In the genomic region with DNA sequence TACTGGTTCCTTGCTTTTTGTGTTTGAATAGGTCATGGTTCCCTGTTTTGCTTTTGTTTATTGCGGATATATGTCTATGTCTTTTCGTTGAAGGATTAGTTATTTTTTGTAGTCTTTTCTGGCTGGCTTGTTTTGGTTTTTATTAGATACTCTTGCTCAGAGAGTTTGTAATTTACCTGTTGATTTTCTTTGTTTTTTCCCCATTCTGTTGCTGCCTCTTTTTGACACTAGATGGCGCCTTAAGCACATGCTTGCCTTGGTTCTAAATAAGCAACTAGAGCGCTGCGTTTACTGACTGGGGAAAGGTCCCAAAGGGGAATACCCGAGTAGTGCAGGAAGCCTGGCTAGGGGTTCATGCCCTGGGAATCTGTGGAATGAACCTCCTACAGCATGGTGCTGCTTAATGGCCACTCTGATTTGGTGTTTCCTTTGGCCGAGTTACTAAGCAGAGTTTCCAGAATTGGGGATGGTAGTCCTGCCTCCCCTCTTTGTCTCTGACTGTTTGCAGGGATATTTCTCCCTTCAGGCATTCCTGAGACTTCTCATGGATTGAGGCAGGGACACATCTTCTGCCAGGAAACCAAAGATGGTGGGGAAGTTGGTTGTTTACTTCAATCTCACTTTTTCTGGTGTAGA, we compare ENCODE assay signal across 1 cellular context.
TF ChIP-seq lines count a peak whose summit lies in the region.

No MANE protein-coding gene starts in this region.

TF ChIP-seq in K562, 482 proteins besides CTCF, POLR2A, EP300 and RAD21 (continued from another document and continues in another):
- TF ChIP-seq, protein P1, sequence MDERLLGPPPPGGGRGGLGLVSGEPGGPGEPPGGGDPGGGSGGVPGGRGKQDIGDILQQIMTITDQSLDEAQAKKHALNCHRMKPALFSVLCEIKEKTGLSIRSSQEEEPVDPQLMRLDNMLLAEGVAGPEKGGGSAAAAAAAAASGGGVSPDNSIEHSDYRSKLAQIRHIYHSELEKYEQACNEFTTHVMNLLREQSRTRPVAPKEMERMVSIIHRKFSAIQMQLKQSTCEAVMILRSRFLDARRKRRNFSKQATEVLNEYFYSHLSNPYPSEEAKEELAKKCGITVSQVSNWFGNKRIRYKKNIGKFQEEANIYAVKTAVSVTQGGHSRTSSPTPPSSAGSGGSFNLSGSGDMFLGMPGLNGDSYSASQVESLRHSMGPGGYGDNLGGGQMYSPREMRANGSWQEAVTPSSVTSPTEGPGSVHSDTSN (CRISPR knock-in tag; IDR thresholded peaks at IDR 0.05; ENCODE audit: low read depth), result no peak
- TF ChIP-seq, protein P1 (tag; conservative IDR thresholded peaks at IDR 0.05; ENCODE audit: low read depth), result no peak
- TF ChIP-seq, protein P2, sequence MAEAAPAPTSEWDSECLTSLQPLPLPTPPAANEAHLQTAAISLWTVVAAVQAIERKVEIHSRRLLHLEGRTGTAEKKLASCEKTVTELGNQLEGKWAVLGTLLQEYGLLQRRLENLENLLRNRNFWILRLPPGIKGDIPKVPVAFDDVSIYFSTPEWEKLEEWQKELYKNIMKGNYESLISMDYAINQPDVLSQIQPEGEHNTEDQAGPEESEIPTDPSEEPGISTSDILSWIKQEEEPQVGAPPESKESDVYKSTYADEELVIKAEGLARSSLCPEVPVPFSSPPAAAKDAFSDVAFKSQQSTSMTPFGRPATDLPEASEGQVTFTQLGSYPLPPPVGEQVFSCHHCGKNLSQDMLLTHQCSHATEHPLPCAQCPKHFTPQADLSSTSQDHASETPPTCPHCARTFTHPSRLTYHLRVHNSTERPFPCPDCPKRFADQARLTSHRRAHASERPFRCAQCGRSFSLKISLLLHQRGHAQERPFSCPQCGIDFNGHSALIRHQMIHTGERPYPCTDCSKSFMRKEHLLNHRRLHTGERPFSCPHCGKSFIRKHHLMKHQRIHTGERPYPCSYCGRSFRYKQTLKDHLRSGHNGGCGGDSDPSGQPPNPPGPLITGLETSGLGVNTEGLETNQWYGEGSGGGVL (CRISPR knock-in tag; IDR thresholded peaks at IDR 0.05), result no peak
- no peak for TF ChIP-seq ZNF143 (CRISPR knock-in tag; IDR thresholded peaks at IDR 0.05)
- TF ChIP-seq EZH2 (IDR thresholded peaks at IDR 0.05; ENCODE audit: borderline replicate concordance, low read depth, low read length), result no peak
- no peak for TF ChIP-seq YY1 (IDR thresholded peaks at IDR 0.05; ENCODE audit: borderline replicate concordance in 1 of 3, control insufficient read depth in 1 of 3, extremely low read depth in 1 of 3, insufficient read depth in 3 of 3, insufficient read length in 1 of 3, insufficient replicate concordance in 2 of 3, low read depth in 1 of 3, low read length in 2 of 3)
- no peak for TF ChIP-seq MXI1 (IDR thresholded peaks at IDR 0.05; ENCODE audit: low read depth, low read length)
- TF ChIP-seq MBD2 (IDR thresholded peaks at IDR 0.05; ENCODE audit: borderline replicate concordance, low read depth), result no peak
- TF ChIP-seq CCNT2 (IDR thresholded peaks at IDR 0.05; ENCODE audit: borderline replicate concordance, extremely low read depth, insufficient read length, low read depth, low read length), result no peak
- TF ChIP-seq, protein P3, sequence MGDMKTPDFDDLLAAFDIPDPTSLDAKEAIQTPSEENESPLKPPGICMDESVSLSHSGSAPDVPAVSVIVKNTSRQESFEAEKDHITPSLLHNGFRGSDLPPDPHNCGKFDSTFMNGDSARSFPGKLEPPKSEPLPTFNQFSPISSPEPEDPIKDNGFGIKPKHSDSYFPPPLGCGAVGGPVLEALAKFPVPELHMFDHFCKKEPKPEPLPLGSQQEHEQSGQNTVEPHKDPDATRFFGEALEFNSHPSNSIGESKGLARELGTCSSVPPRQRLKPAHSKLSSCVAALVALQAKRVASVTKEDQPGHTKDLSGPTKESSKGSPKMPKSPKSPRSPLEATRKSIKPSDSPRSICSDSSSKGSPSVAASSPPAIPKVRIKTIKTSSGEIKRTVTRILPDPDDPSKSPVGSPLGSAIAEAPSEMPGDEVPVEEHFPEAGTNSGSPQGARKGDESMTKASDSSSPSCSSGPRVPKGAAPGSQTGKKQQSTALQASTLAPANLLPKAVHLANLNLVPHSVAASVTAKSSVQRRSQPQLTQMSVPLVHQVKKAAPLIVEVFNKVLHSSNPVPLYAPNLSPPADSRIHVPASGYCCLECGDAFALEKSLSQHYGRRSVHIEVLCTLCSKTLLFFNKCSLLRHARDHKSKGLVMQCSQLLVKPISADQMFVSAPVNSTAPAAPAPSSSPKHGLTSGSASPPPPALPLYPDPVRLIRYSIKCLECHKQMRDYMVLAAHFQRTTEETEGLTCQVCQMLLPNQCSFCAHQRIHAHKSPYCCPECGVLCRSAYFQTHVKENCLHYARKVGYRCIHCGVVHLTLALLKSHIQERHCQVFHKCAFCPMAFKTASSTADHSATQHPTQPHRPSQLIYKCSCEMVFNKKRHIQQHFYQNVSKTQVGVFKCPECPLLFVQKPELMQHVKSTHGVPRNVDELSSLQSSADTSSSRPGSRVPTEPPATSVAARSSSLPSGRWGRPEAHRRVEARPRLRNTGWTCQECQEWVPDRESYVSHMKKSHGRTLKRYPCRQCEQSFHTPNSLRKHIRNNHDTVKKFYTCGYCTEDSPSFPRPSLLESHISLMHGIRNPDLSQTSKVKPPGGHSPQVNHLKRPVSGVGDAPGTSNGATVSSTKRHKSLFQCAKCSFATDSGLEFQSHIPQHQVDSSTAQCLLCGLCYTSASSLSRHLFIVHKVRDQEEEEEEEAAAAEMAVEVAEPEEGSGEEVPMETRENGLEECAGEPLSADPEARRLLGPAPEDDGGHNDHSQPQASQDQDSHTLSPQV (IDR thresholded peaks at IDR 0.05), result no peak
- TF ChIP-seq NFIC (IDR thresholded peaks at IDR 0.05), result peak; percentile 35
- no peak for TF ChIP-seq SMARCA4 (IDR thresholded peaks at IDR 0.05)
- TF ChIP-seq, protein P4, sequence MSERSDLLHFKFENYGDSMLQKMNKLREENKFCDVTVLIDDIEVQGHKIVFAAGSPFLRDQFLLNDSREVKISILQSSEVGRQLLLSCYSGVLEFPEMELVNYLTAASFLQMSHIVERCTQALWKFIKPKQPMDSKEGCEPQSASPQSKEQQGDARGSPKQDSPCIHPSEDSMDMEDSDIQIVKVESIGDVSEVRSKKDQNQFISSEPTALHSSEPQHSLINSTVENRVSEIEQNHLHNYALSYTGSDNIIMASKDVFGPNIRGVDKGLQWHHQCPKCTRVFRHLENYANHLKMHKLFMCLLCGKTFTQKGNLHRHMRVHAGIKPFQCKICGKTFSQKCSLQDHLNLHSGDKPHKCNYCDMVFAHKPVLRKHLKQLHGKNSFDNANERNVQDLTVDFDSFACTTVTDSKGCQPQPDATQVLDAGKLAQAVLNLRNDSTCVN (CRISPR knock-in tag; IDR thresholded peaks at IDR 0.05), result no peak
- TF ChIP-seq CBX5 (IDR thresholded peaks at IDR 0.05; ENCODE audit: borderline replicate concordance, low read depth), result peak; percentile 99
- TF ChIP-seq ZNF23 (CRISPR knock-in tag; IDR thresholded peaks at IDR 0.05), result no peak
- TF ChIP-seq, protein P5, sequence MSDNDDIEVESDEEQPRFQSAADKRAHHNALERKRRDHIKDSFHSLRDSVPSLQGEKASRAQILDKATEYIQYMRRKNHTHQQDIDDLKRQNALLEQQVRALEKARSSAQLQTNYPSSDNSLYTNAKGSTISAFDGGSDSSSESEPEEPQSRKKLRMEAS (CRISPR knock-in tag; IDR thresholded peaks at IDR 0.05), result no peak
- TF ChIP-seq ATF7 (IDR thresholded peaks at IDR 0.05), result peak; percentile 50; the same call in 1 of the 2 replicates
- no peak for TF ChIP-seq SMAD3 (CRISPR knock-in tag; conservative IDR thresholded peaks at IDR 0.05)
- TF ChIP-seq MCM5 (IDR thresholded peaks at IDR 0.05; ENCODE audit: low read depth), result no peak
- TF ChIP-seq ETV5 (CRISPR knock-in tag; IDR thresholded peaks at IDR 0.05; ENCODE audit: low read depth), result no peak
- TF ChIP-seq NFE2 (IDR thresholded peaks at IDR 0.05; ENCODE audit: low read depth), result no peak
- no peak; the same call in 1 of the 2 replicates for TF ChIP-seq SOX6 (IDR thresholded peaks at IDR 0.05)
- TF ChIP-seq, protein P6, sequence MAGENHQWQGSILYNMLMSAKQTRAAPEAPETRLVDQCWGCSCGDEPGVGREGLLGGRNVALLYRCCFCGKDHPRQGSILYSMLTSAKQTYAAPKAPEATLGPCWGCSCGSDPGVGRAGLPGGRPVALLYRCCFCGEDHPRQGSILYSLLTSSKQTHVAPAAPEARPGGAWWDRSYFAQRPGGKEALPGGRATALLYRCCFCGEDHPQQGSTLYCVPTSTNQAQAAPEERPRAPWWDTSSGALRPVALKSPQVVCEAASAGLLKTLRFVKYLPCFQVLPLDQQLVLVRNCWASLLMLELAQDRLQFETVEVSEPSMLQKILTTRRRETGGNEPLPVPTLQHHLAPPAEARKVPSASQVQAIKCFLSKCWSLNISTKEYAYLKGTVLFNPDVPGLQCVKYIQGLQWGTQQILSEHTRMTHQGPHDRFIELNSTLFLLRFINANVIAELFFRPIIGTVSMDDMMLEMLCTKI (IDR thresholded peaks at IDR 0.05; ENCODE audit: partially characterized antibody), result no peak
- TF ChIP-seq MYBL2 (IDR thresholded peaks at IDR 0.05; ENCODE audit: low read depth), result no peak
- no peak for TF ChIP-seq MYBL2 (CRISPR knock-in tag; IDR thresholded peaks at IDR 0.05; ENCODE audit: borderline replicate concordance)
- peak; percentile 91 for TF ChIP-seq SMC3 (conservative IDR thresholded peaks at IDR 0.05; ENCODE audit: insufficient read depth, low read depth, low read length)
- TF ChIP-seq TRIM24 (IDR thresholded peaks at IDR 0.05), result peak; percentile 68 to 83
- TF ChIP-seq, protein P7, sequence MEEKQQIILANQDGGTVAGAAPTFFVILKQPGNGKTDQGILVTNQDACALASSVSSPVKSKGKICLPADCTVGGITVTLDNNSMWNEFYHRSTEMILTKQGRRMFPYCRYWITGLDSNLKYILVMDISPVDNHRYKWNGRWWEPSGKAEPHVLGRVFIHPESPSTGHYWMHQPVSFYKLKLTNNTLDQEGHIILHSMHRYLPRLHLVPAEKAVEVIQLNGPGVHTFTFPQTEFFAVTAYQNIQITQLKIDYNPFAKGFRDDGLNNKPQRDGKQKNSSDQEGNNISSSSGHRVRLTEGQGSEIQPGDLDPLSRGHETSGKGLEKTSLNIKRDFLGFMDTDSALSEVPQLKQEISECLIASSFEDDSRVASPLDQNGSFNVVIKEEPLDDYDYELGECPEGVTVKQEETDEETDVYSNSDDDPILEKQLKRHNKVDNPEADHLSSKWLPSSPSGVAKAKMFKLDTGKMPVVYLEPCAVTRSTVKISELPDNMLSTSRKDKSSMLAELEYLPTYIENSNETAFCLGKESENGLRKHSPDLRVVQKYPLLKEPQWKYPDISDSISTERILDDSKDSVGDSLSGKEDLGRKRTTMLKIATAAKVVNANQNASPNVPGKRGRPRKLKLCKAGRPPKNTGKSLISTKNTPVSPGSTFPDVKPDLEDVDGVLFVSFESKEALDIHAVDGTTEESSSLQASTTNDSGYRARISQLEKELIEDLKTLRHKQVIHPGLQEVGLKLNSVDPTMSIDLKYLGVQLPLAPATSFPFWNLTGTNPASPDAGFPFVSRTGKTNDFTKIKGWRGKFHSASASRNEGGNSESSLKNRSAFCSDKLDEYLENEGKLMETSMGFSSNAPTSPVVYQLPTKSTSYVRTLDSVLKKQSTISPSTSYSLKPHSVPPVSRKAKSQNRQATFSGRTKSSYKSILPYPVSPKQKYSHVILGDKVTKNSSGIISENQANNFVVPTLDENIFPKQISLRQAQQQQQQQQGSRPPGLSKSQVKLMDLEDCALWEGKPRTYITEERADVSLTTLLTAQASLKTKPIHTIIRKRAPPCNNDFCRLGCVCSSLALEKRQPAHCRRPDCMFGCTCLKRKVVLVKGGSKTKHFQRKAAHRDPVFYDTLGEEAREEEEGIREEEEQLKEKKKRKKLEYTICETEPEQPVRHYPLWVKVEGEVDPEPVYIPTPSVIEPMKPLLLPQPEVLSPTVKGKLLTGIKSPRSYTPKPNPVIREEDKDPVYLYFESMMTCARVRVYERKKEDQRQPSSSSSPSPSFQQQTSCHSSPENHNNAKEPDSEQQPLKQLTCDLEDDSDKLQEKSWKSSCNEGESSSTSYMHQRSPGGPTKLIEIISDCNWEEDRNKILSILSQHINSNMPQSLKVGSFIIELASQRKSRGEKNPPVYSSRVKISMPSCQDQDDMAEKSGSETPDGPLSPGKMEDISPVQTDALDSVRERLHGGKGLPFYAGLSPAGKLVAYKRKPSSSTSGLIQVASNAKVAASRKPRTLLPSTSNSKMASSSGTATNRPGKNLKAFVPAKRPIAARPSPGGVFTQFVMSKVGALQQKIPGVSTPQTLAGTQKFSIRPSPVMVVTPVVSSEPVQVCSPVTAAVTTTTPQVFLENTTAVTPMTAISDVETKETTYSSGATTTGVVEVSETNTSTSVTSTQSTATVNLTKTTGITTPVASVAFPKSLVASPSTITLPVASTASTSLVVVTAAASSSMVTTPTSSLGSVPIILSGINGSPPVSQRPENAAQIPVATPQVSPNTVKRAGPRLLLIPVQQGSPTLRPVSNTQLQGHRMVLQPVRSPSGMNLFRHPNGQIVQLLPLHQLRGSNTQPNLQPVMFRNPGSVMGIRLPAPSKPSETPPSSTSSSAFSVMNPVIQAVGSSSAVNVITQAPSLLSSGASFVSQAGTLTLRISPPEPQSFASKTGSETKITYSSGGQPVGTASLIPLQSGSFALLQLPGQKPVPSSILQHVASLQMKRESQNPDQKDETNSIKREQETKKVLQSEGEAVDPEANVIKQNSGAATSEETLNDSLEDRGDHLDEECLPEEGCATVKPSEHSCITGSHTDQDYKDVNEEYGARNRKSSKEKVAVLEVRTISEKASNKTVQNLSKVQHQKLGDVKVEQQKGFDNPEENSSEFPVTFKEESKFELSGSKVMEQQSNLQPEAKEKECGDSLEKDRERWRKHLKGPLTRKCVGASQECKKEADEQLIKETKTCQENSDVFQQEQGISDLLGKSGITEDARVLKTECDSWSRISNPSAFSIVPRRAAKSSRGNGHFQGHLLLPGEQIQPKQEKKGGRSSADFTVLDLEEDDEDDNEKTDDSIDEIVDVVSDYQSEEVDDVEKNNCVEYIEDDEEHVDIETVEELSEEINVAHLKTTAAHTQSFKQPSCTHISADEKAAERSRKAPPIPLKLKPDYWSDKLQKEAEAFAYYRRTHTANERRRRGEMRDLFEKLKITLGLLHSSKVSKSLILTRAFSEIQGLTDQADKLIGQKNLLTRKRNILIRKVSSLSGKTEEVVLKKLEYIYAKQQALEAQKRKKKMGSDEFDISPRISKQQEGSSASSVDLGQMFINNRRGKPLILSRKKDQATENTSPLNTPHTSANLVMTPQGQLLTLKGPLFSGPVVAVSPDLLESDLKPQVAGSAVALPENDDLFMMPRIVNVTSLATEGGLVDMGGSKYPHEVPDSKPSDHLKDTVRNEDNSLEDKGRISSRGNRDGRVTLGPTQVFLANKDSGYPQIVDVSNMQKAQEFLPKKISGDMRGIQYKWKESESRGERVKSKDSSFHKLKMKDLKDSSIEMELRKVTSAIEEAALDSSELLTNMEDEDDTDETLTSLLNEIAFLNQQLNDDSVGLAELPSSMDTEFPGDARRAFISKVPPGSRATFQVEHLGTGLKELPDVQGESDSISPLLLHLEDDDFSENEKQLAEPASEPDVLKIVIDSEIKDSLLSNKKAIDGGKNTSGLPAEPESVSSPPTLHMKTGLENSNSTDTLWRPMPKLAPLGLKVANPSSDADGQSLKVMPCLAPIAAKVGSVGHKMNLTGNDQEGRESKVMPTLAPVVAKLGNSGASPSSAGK (IDR thresholded peaks at IDR 0.05), result no peak
- no peak for TF ChIP-seq NFIX (CRISPR knock-in tag; IDR thresholded peaks at IDR 0.05; ENCODE audit: low read depth)
- no peak for TF ChIP-seq RBM22 (IDR thresholded peaks at IDR 0.05; ENCODE audit: low read depth, low read length, poor library complexity, severe bottlenecking)
